ENCODE assay signal across 1 cellular context in the genomic region with DNA sequence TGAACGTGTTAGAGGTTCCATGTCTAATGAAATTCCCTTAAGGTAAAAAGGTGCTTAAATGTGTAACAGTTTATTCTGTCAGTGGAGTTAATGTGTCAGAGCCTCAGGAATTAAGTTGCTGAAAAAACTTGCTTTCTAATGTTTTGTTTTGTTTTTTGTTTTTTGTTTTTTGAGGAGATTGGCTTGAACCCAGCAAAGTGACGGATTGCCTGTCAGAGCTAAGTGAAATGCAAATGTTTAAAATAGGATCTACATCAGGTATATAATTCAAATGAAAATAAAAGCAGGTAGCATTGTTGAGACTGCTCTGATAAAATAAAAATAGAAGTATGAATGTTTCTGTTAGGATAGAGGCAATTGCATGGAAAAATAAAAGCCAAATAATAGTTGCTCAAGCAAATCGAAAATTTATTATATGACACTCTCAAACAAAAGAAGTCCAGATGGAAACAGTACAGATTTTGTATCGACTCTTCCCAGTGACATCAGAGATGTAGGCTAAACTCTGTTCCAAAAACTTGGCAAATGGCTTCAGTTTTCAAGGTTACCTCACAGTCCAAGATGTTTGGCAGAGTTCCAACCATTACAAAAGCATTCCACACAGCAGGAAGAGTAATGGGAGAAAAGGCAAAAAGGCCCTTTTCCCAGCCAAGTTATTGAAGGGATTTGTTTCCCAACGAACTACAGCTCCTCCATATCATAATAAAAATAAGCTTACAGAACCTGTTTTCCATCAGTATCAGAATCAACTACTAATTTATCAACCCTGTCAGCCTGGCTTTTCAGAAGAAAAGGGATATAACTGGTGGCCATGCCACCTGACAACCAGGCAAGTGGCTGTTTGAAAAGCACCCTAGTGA.
TF ChIP-seq lines count a peak whose summit lies in the region.

No MANE protein-coding gene starts in this region.

TF ChIP-seq in H1, 55 proteins besides CTCF, POLR2A, EP300 and RAD21 (continued from another document):
- TF ChIP-seq, protein P1, sequence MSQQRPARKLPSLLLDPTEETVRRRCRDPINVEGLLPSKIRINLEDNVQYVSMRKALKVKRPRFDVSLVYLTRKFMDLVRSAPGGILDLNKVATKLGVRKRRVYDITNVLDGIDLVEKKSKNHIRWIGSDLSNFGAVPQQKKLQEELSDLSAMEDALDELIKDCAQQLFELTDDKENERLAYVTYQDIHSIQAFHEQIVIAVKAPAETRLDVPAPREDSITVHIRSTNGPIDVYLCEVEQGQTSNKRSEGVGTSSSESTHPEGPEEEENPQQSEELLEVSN (IDR thresholded peaks at IDR 0.05): no peak
TF ChIP-seq in H1: peak in this region for 1.
